In genomic region chr6:14065350-14065749, GRCh38 we compare ENCODE assay signal across 2 cellular contexts.
TF ChIP-seq lines count a peak whose summit lies in the region.

No MANE protein-coding gene starts in this region.

TF ChIP-seq in HEK293, 187 proteins besides CTCF, POLR2A, EP300 and RAD21:
- TF ChIP-seq ZFHX2 (tag by site-specific recombination; conservative IDR thresholded peaks at IDR 0.05) (no peak), ZXDB (tag by site-specific recombination; IDR thresholded peaks at IDR 0.05) (no peak), ZSCAN4 (tag by site-specific recombination; IDR thresholded peaks at IDR 0.05) (peak; percentile 59), ZNF776 (tag by site-specific recombination; IDR thresholded peaks at IDR 0.05; ENCODE audit: borderline replicate concordance) (no peak), ZNF239 (tag by site-specific recombination; IDR thresholded peaks at IDR 0.05) (no peak)

TF ChIP-seq in H1, 55 proteins besides CTCF, POLR2A, EP300 and RAD21:
- TF ChIP-seq PHF8 (conservative IDR thresholded peaks at IDR 0.05; ENCODE audit: low read depth, low read length), result no peak
- no peak for TF ChIP-seq SP1 (IDR thresholded peaks at IDR 0.05; ENCODE audit: low read depth, low read length)
- no peak for TF ChIP-seq CHD7 (IDR thresholded peaks at IDR 0.05; ENCODE audit: insufficient replicate concordance, low read length)
